In the genomic region with DNA sequence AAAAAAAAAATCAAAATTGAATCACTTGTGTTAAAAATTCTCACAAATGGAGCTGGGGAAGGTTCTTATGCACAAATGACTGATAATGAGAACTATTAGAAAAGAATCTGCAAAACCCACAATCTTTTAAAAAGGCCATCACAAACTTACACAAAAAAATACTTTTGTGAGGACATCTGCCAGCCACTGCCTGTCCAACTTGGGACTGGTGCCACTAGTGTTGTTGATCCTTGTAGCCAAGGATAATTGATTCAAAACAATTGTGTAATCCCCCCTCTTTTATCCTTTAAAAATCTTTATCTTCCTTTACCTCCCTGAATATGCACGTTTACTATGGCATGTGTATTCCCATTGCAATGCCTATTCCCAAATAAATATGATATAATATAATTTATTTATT, we compare ENCODE assay signal across 27 cellular contexts. TPM values are rescaled to one million over a fixed set of nuclear protein-coding genes. Genes with fewer than 3 reads are reported as not detected.
A peak's percentile ranks its signal among the peaks of the same experiment; 100 is the strongest.
DNase-seq lines count a peak whose midpoint lies in the region; ATAC-seq and TF ChIP-seq lines count a peak whose summit lies in the region.
"Had no signal": no experiment of that assay in that cellular context is flagged by ENCODE, and none has a peak within 500 bp of the region (broad histone marks: within the 10 kb centered on the region; RNA-seq: fewer than 3 reads in every experiment).

No MANE protein-coding gene starts in this region.

- H3K27me3 Mint-ChIP-seq in activated CD4-positive, alpha-beta T cell treated with anti-CD3 and anti-CD28 coated beads, Interleukin-2, amount 10 ng/mL, durations not matched to agents 24 days and 14 days: peaks cover 6% of the 10 kb centered on the region
- H3K27me3 Mint-ChIP-seq in natural killer cell treated with Interleukin-12 subunit alpha and Interleukin-12 subunit beta and Interleukin-15 and Interleukin-18, amount 100 ng/mL, for 72 hours: peaks cover 0 to 3% of the 10 kb centered on the region in 2 donors
- H3K27me3 Mint-ChIP-seq: CD4-positive, alpha-beta memory T cell; CD4-positive, CD25-positive, alpha-beta regulatory T cell; CD8-positive, alpha-beta memory T cell had no signal

- no peak for ATAC-seq in Panc1
- no peak for ATAC-seq in natural killer cell treated with Interleukin-12 subunit alpha and Interleukin-12 subunit beta and Interleukin-15 and Interleukin-18, amount 100 ng/mL, for 72 hours
- ATAC-seq: A549, GM12878 had no signal

- H3K4me3 ChIP-seq in Panc1 (ENCODE audit: low read depth in 2 of 2, low read length in 2 of 2) (no peak overlapping the region), adrenal gland (no peak overlapping the region)
- H3K4me3 ChIP-seq: A549, BLaER1, GM12878 had no signal

- H3K27me3 ChIP-seq in Panc1 (ENCODE audit: control insufficient read depth, insufficient read depth, low read length) (no peaks in the 10 kb centered on the region), adrenal gland (no peaks in the 10 kb centered on the region)
- H3K27me3 ChIP-seq: BLaER1 had no signal

- H3K4me1 ChIP-seq in Panc1 (ENCODE audit: control insufficient read depth, insufficient read depth, low read length) (peaks cover 35% of the 10 kb centered on the region), adrenal gland (replicated peaks in 1 of 2) (peaks cover 26 to 44% of the 10 kb centered on the region in 2 donors)

- in situ Hi-C loops in Panc1 (cut with HindIII; ENCODE audit: low pct_unique_long_range_greater_than_20kb, low sequenced_read_pairs): no loop called here

- intact Hi-C loops in activated CD4-positive, alpha-beta T cell treated with anti-CD3 and anti-CD28 coated beads, Interleukin-2, amount 10 ng/mL, durations not matched to agents 24 days and 14 days (cut with micrococcal nuclease): no loop called here
- intact Hi-C loops in Panc1 (cut with micrococcal nuclease; ENCODE audit: unreplicated experiment): no loop called here
- intact Hi-C loops in adrenal gland (cut with DNase I): no loop called here

- H3K9me3 ChIP-seq in Panc1 (ENCODE audit: control insufficient read depth, insufficient read depth, low read depth, low read length) (no peaks in the 10 kb centered on the region), adrenal gland (replicated peaks in 1 of 3) (no peaks in the 10 kb centered on the region)
- H3K9me3 ChIP-seq: A549, BE2C, BLaER1 had no signal

- BruUV-seq in Panc1 (replicated peaks; lab: Mats Ljungman, UMichigan): no TSS peak

- no peak overlapping the region for H3K4me3 Mint-ChIP-seq in activated CD4-positive, alpha-beta T cell treated with anti-CD3 and anti-CD28 coated beads, Interleukin-2, amount 10 ng/mL, durations not matched to agents 24 days and 14 days
- no peak overlapping the region for H3K4me3 Mint-ChIP-seq in natural killer cell treated with Interleukin-12 subunit alpha and Interleukin-12 subunit beta and Interleukin-15 and Interleukin-18, amount 100 ng/mL, for 72 hours
- H3K4me3 Mint-ChIP-seq: CD14-positive monocyte; CD4-positive, alpha-beta memory T cell; CD4-positive, CD25-positive, alpha-beta regulatory T cell; CD8-positive, alpha-beta memory T cell had no signal

- 40 to 54% (median 43%) methylated on average over 1 of the region's 1 CpG for WGBS in adrenal gland, 4 donors

- no peak overlapping the region for H3K27ac Mint-ChIP-seq in activated CD4-positive, alpha-beta T cell treated with anti-CD3 and anti-CD28 coated beads, Interleukin-2, amount 10 ng/mL, durations not matched to agents 24 days and 14 days
- H3K27ac Mint-ChIP-seq in natural killer cell treated with Interleukin-12 subunit alpha and Interleukin-12 subunit beta and Interleukin-15 and Interleukin-18, amount 100 ng/mL, for 72 hours: no peak overlapping the region

- TF ChIP-seq CTCF in Panc1 (IDR thresholded peaks at IDR 0.05): no peak
- TF ChIP-seq CTCF in adrenal gland (IDR thresholded peaks at IDR 0.05): no peak

- peak; percentile 32 for DNase-seq in activated CD4-positive, alpha-beta T cell treated with anti-CD3 and anti-CD28 coated beads, Interleukin-2, amount 10 ng/mL, durations not matched to agents 24 days and 14 days
- no peak for DNase-seq in activated CD4-positive, alpha-beta T cell treated with anti-CD3 and anti-CD28 coated beads, Interleukin-2, amount 50 U/mL, for 4 hours
- DNase-seq in Panc1 (ENCODE audit: low read depth, low spot score) (no peak), adrenal gland (peak in 4 of 7 donors; percentile 39 to 64 (median 50)), fibroblast of gingiva (ENCODE audit: low read depth) (peak; percentile 34), NCI-H748 (lab: John Stamatoyannopoulos, UW; ENCODE audit: unreplicated experiment) (no peak), hepatic stellate cell (ENCODE audit: low spot score) (no peak)
- DNase-seq in natural killer cell treated with Interleukin-12 subunit alpha and Interleukin-12 subunit beta and Interleukin-15 and Interleukin-18, amount 100 ng/mL, for 72 hours (ENCODE audit: low spot score): no peak
- DNase-seq: BE2C; C1 segment of cervical spinal cord; CD4-positive, alpha-beta memory T cell; CD4-positive, CD25-positive, alpha-beta regulatory T cell; CD8-positive, alpha-beta memory T cell; COR-L47; DMS 273 treated with DMSO at 0.1 percent for 48 hours; DMS153; DMS53; DMS79; DND-41; EL; GDM1 had no signal

- peaks cover 24% of the 10 kb centered on the region for H3K4me1 Mint-ChIP-seq in activated CD4-positive, alpha-beta T cell treated with anti-CD3 and anti-CD28 coated beads, Interleukin-2, amount 10 ng/mL, durations not matched to agents 24 days and 14 days
- H3K4me1 Mint-ChIP-seq in natural killer cell treated with Interleukin-12 subunit alpha and Interleukin-12 subunit beta and Interleukin-15 and Interleukin-18, amount 100 ng/mL, for 72 hours (ENCODE audit: low read depth in 2 of 2): peaks cover 21 to 29% of the 10 kb centered on the region in 2 donors

- no peaks in the 10 kb centered on the region for H3K9me3 Mint-ChIP-seq in activated CD4-positive, alpha-beta T cell treated with anti-CD3 and anti-CD28 coated beads, Interleukin-2, amount 10 ng/mL, durations not matched to agents 24 days and 14 days
- no peaks in the 10 kb centered on the region for H3K9me3 Mint-ChIP-seq in natural killer cell treated with Interleukin-12 subunit alpha and Interleukin-12 subunit beta and Interleukin-15 and Interleukin-18, amount 100 ng/mL, for 72 hours
- H3K9me3 Mint-ChIP-seq: CD4-positive, alpha-beta memory T cell; CD4-positive, CD25-positive, alpha-beta regulatory T cell; CD8-positive, alpha-beta memory T cell had no signal

- 0 out of 2 replicates have a peak overlapping the region, but pooled peaks have one; percentile 14 for H3K27ac ChIP-seq in Panc1 (ENCODE audit: low read length)
- H3K27ac ChIP-seq in adrenal gland: peak overlapping the region in 2 of 5 donors; percentile 69
- H3K27ac ChIP-seq: 22Rv1, BLaER1 had no signal

- H3K36me3 Mint-ChIP-seq in activated CD4-positive, alpha-beta T cell treated with anti-CD3 and anti-CD28 coated beads, Interleukin-2, amount 10 ng/mL, durations not matched to agents 24 days and 14 days (ENCODE audit: low read depth): no peaks in the 10 kb centered on the region
- H3K36me3 Mint-ChIP-seq in natural killer cell treated with Interleukin-12 subunit alpha and Interleukin-12 subunit beta and Interleukin-15 and Interleukin-18, amount 100 ng/mL, for 72 hours: no peaks in the 10 kb centered on the region
- H3K36me3 Mint-ChIP-seq: CD4-positive, alpha-beta memory T cell; CD4-positive, CD25-positive, alpha-beta regulatory T cell; CD8-positive, alpha-beta memory T cell had no signal

- H3K36me3 ChIP-seq in Panc1 (ENCODE audit: control insufficient read depth, insufficient read depth, low read length) (no peaks in the 10 kb centered on the region), adrenal gland (replicated peaks in 1 of 2) (no peaks in the 10 kb centered on the region)
- H3K36me3 ChIP-seq: BE2C, BLaER1 had no signal

- no peak for TF ChIP-seq POLR2A in adrenal gland (IDR thresholded peaks at IDR 0.05)

- POLR2A ChIA-PET in Panc1 (lab: Charles Lee): no interaction called here

- CTCF ChIA-PET in Panc1 (lab: Charles Lee): no interaction called here

RNA-seq across cellular contexts. Expression of a gene that starts 39.2 kb away (rescaled TPM):
- 26.9 and 30.6 TPM in 2 replicates for total RNA-seq in activated CD4-positive, alpha-beta T cell treated with anti-CD3 and anti-CD28 coated beads, Interleukin-2, amount 10 ng/mL, durations not matched to agents 24 days and 14 days
- total RNA-seq in Panc1 (2021; ENCODE audit: unreplicated experiment) (21.8 TPM), adrenal gland (10 to 100 TPM; 20.2 to 36.4 (median 25.3) TPM)
- 12.4 TPM for polyA plus RNA-seq in Panc1 (2012; ENCODE audit: insufficient read length)
- 10 to 100 TPM; 32.3 to 36.3 (median 34.9) TPM for polyA plus RNA-seq in adrenal gland
- total RNA-seq in natural killer cell treated with Interleukin-12 subunit alpha and Interleukin-12 subunit beta and Interleukin-15 and Interleukin-18, amount 100 ng/mL, for 72 hours: 10 to 100 TPM; 17.0 to 19.6 TPM
- total RNA-seq: G401 had no signal

RNA-seq across cellular contexts. Expression of a gene that starts 45.2 kb away (rescaled TPM):
- 103 and 107 TPM in 2 replicates for total RNA-seq in activated CD4-positive, alpha-beta T cell treated with anti-CD3 and anti-CD28 coated beads, Interleukin-2, amount 10 ng/mL, durations not matched to agents 24 days and 14 days
- total RNA-seq in Panc1 (2021; ENCODE audit: unreplicated experiment) (1,621 TPM), adrenal gland (100 to 1,000 TPM in 5 of 8 donors, 10 to 100 TPM in 3; 66.7 to 463 (median 262) TPM)
- polyA plus RNA-seq in Panc1 (2012; ENCODE audit: insufficient read length): 1,294 TPM
- polyA plus RNA-seq in adrenal gland: 100 to 1,000 TPM; 439 to 860 (median 798) TPM
- 100 to 1,000 TPM; 152 to 263 TPM for total RNA-seq in natural killer cell treated with Interleukin-12 subunit alpha and Interleukin-12 subunit beta and Interleukin-15 and Interleukin-18, amount 100 ng/mL, for 72 hours
- total RNA-seq: G401 had no signal

Comparison
In these comparisons a context has a peak if more than half of its experiments do, and no peak if none do; other contexts are left out.
1. DNase-seq: peak in activated CD4-positive, alpha-beta T cell treated with anti-CD3 and anti-CD28 coated beads, Interleukin-2, amount 10 ng/mL, durations not matched to agents 24 days and 14 days (single experiment), adrenal gland (4 of 7) and fibroblast of gingiva (single experiment); none in activated CD4-positive, alpha-beta T cell treated with anti-CD3 and anti-CD28 coated beads, Interleukin-2, amount 50 U/mL, for 4 hours (0 of 2), Panc1 (single experiment), NCI-H748 (single experiment), hepatic stellate cell (single experiment) and natural killer cell treated with Interleukin-12 subunit alpha and Interleukin-12 subunit beta and Interleukin-15 and Interleukin-18, amount 100 ng/mL, for 72 hours (single experiment).